In the genomic region with DNA sequence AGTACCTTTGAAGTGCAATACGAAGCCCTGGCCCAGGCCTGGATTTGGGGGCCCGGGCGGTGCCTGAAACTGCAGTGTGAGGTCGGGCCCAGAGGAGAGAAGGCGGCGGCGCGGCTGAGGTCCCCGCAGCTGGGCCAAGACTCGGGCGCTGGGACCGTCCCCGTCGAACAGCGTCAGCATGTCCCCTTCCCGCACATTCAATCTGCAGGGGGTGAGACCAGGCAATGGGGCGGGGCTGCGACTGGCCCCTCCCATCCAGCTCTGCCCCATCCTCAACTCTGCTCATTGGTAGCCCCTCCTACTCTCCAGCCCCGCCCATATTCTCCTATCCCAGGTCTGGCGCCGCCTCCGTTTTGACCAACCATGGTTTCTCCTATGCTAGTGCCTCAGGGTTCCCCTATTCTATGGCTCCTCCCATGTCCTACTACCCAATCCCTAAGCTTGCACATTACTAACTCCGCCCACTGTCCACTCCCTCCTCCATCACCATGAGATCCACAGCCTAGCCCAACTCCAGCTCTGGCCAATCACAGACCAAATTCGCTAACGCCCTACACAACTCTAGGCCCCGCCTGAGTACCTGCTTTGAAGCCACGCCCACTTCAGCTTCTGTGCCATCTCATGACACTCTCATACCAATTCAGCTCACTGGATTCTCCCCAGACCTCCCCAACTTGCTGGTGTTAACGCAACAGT, we compare ENCODE assay signal across 8 cellular contexts. TPM values are rescaled to one million over a fixed set of nuclear protein-coding genes. Genes with fewer than 3 reads are reported as not detected.
DNase-seq lines count a peak whose midpoint lies in the region; ATAC-seq and TF ChIP-seq lines count a peak whose summit lies in the region.

No MANE protein-coding gene starts in this region.

- H3K4me3 ChIP-seq in CD4-positive, CD25-positive, alpha-beta regulatory T cell (ENCODE audit: low read depth, low read length) = peak overlapping the region; percentile 31
- no peak overlapping the region for H3K4me3 ChIP-seq in foreskin fibroblast (ENCODE audit: low read depth in 1 of 2, low read length in 2 of 2)
- H3K4me3 ChIP-seq in tibial nerve = no peak overlapping the region

- no peak overlapping the region for H3K27ac ChIP-seq in CD4-positive, CD25-positive, alpha-beta regulatory T cell (ENCODE audit: insufficient read depth, low read length, poor library complexity, severe bottlenecking)
- H3K27ac ChIP-seq in tibial nerve = no peak overlapping the region

- peaks cover 0 to 19% (median 7%) of the 10 kb centered on the region in 4 donors for H3K4me1 Mint-ChIP-seq in CD4-positive, CD25-positive, alpha-beta regulatory T cell

- peaks cover 6% of the 10 kb centered on the region for H3K27me3 ChIP-seq in CD4-positive, CD25-positive, alpha-beta regulatory T cell (ENCODE audit: control insufficient read depth, insufficient read depth, low read length)
- H3K27me3 ChIP-seq in tibial nerve = peaks cover 3 to 66% of the 10 kb centered on the region in 2 donors

- no peak for TF ChIP-seq POLR2A in tibial nerve (IDR thresholded peaks at IDR 0.05)

- peak; percentile 43 to 44 for ATAC-seq in CD4-positive, CD25-positive, alpha-beta regulatory T cell (ENCODE audit: low read depth in 2 of 2)

- H3K27ac Mint-ChIP-seq in CD4-positive, CD25-positive, alpha-beta regulatory T cell = peak overlapping the region in 2 of 3 donors; percentile 31 to 39

- H3K4me3 Mint-ChIP-seq in CD4-positive, CD25-positive, alpha-beta regulatory T cell = peak overlapping the region in 3 of 4 donors; percentile 21 to 77 (median 69)

- H3K36me3 Mint-ChIP-seq in CD4-positive, CD25-positive, alpha-beta regulatory T cell = no peaks in the 10 kb centered on the region

- peak; percentile 25 to 71 (median 44) for DNase-seq in CD4-positive, CD25-positive, alpha-beta regulatory T cell
- DNase-seq in HT1080 (ENCODE audit: low read depth) = peak; percentile 12
- peak; percentile 16 to 18 for DNase-seq in activated CD4-positive, alpha-beta T cell treated with anti-CD3 and anti-CD28 coated beads, Interleukin-2, amount 50 U/mL, for 24 hours (ENCODE audit: low read depth in 1 of 2, low spot score in 1 of 2)
- peak; percentile 16 to 54 for DNase-seq in foreskin fibroblast
- DNase-seq in stimulated activated CD4-positive, alpha-beta T cell treated with anti-CD3 and anti-CD28 coated beads, Interleukin-1b, Interleukin-23, amount 100 ng/mL, for 4 hours (ENCODE audit: low read depth in 2 of 2) = peak; percentile 17 to 38
- DNase-seq in NCI-H2081 treated with DMSO at 0.1 percent for 48 hours (lab: John Stamatoyannopoulos, UW) = no peak
- no peak for DNase-seq in H4 (ENCODE audit: low spot score)
- no peak for DNase-seq in tibial nerve (ENCODE audit: low spot score in 2 of 2)

- WGBS in tibial nerve, 2 donors = 10 to 15% methylated on average over 19 to 28 of the region's 28 CpGs

- no peak for TF ChIP-seq EP300 in tibial nerve (IDR thresholded peaks at IDR 0.05)

- H3K27me3 Mint-ChIP-seq in CD4-positive, CD25-positive, alpha-beta regulatory T cell = peaks cover 53% of the 10 kb centered on the region

- H3K36me3 ChIP-seq in CD4-positive, CD25-positive, alpha-beta regulatory T cell (ENCODE audit: control insufficient read depth, insufficient read depth, low read length) = no peaks in the 10 kb centered on the region
- H3K36me3 ChIP-seq in tibial nerve = no peaks in the 10 kb centered on the region

- H3K4me1 ChIP-seq in CD4-positive, CD25-positive, alpha-beta regulatory T cell (ENCODE audit: control insufficient read depth, insufficient read depth, low read length, poor library complexity, severe bottlenecking) = peaks cover 16% of the 10 kb centered on the region
- H3K4me1 ChIP-seq in tibial nerve = peaks cover 0 to 14% (median 3%) of the 10 kb centered on the region in 4 donors

- peaks cover 0 to 2% (median 0%) of the 10 kb centered on the region in 7 donors for H3K9me3 Mint-ChIP-seq in CD4-positive, CD25-positive, alpha-beta regulatory T cell

- no peaks in the 10 kb centered on the region for H3K9me3 ChIP-seq in CD4-positive, CD25-positive, alpha-beta regulatory T cell (ENCODE audit: control insufficient read depth in 2 of 2, low read length in 2 of 2)
- H3K9me3 ChIP-seq in tibial nerve = no peaks in the 10 kb centered on the region

- TF ChIP-seq CTCF in foreskin fibroblast (IDR thresholded peaks at IDR 0.05; ENCODE audit: low read depth, low read length) (no peak), tibial nerve (IDR thresholded peaks at IDR 0.05) (no peak)

RNA-seq across cellular contexts. Expression of gene CDIPT, which starts 14.4 kb away (rescaled TPM):
- 47.7 TPM for total RNA-seq in CD4-positive, CD25-positive, alpha-beta regulatory T cell
- 100 to 1,000 TPM; 100 to 122 (median 108) TPM for polyA plus RNA-seq in CD4-positive, CD25-positive, alpha-beta regulatory T cell
- 77.2 and 80.9 TPM in 2 replicates for total RNA-seq in HT1080 (2014; rRNA removed; shearing (Covaris generic))
- polyA plus RNA-seq in HT1080 (2015; cell fraction: cytosol; rRNA removed) = 61.9 and 73.0 TPM in 2 replicates
- 47.6 and 56.4 TPM in 2 replicates for polyA plus RNA-seq in HT1080 (2015; cell fraction: nucleus; rRNA removed)
- 52.8 and 58.4 TPM in 2 replicates for total RNA-seq in H4 (2014; rRNA removed; shearing (Covaris generic))
- 100 to 1,000 TPM in 2 of 4 donors, 10 to 100 TPM in 2; 80.0 to 121 (median 94.8) TPM for total RNA-seq in tibial nerve

RNA-seq across cellular contexts. Expression of gene SEZ6L2, which starts 21.9 kb away (rescaled TPM):
- total RNA-seq in CD4-positive, CD25-positive, alpha-beta regulatory T cell = not detected
- polyA plus RNA-seq in CD4-positive, CD25-positive, alpha-beta regulatory T cell = not detected
- total RNA-seq in HT1080 (2014; rRNA removed; shearing (Covaris generic)) = 1.5 and 2.6 TPM in 2 replicates
- polyA plus RNA-seq in HT1080 (2015; cell fraction: cytosol; rRNA removed) = 10.6 and 12.0 TPM in 2 replicates
- 31.4 and 37.9 TPM in 2 replicates for polyA plus RNA-seq in HT1080 (2015; cell fraction: nucleus; rRNA removed)
- 6.8 and 10.0 TPM in 2 replicates for total RNA-seq in H4 (2014; rRNA removed; shearing (Covaris generic))
- 1 to 10 TPM in 2 of 4 donors, under 1 TPM in 2; 0.84 to 4.9 (median 1.3) TPM for total RNA-seq in tibial nerve

RNA-seq across cellular contexts. Expression of gene ASPHD1, which starts 22.9 kb away (rescaled TPM):
- total RNA-seq in CD4-positive, CD25-positive, alpha-beta regulatory T cell = not detected
- polyA plus RNA-seq in CD4-positive, CD25-positive, alpha-beta regulatory T cell = not detected
- total RNA-seq in HT1080 (2014; rRNA removed; shearing (Covaris generic)) = 3.8 and 9.3 TPM in 2 replicates
- 9.5 and 10.1 TPM in 2 replicates for polyA plus RNA-seq in HT1080 (2015; cell fraction: cytosol; rRNA removed)
- 8.1 and 9.0 TPM in 2 replicates for polyA plus RNA-seq in HT1080 (2015; cell fraction: nucleus; rRNA removed)
- 3.6 and 6.9 TPM in 2 replicates for total RNA-seq in H4 (2014; rRNA removed; shearing (Covaris generic))
- total RNA-seq in tibial nerve = 1 to 10 TPM in 3 of 4 donors, under 1 TPM in 1; 0.90 to 5.7 (median 3.9) TPM

RNA-seq across cellular contexts. Expression of gene KCTD13, which starts 48.6 kb away (rescaled TPM):
- total RNA-seq in CD4-positive, CD25-positive, alpha-beta regulatory T cell = 52.3 TPM
- polyA plus RNA-seq in CD4-positive, CD25-positive, alpha-beta regulatory T cell = 10 to 100 TPM in 2 of 4 donors, 1 to 10 TPM in 2; 7.0 to 12.8 (median 9.9) TPM
- 4.1 and 4.3 TPM in 2 replicates for total RNA-seq in HT1080 (2014; rRNA removed; shearing (Covaris generic))
- polyA plus RNA-seq in HT1080 (2015; cell fraction: cytosol; rRNA removed) = 12.6 and 13.9 TPM in 2 replicates
- polyA plus RNA-seq in HT1080 (2015; cell fraction: nucleus; rRNA removed) = 29.0 and 36.7 TPM in 2 replicates
- total RNA-seq in H4 (2014; rRNA removed; shearing (Covaris generic)) = 3.3 and 7.4 TPM in 2 replicates
- total RNA-seq in tibial nerve = 10 to 100 TPM; 31.0 to 81.0 (median 38.7) TPM

RNA-seq across cellular contexts. Expression of gene MVP, which starts 57.2 kb away (rescaled TPM):
- total RNA-seq in CD4-positive, CD25-positive, alpha-beta regulatory T cell = 163 TPM
- 100 to 1,000 TPM; 116 to 157 (median 133) TPM for polyA plus RNA-seq in CD4-positive, CD25-positive, alpha-beta regulatory T cell
- total RNA-seq in HT1080 (2014; rRNA removed; shearing (Covaris generic)) = 96.4 and 101 TPM in 2 replicates
- 62.6 and 63.6 TPM in 2 replicates for polyA plus RNA-seq in HT1080 (2015; cell fraction: cytosol; rRNA removed)
- polyA plus RNA-seq in HT1080 (2015; cell fraction: nucleus; rRNA removed) = 226 TPM in 2 replicates
- total RNA-seq in H4 (2014; rRNA removed; shearing (Covaris generic)) = 83.0 and 87.2 TPM in 2 replicates
- total RNA-seq in tibial nerve = 100 to 1,000 TPM; 113 to 247 (median 177) TPM

Comparison
In these comparisons a context has a peak if more than half of its experiments do, and no peak if none do; other contexts are left out.
1. DNase-seq: peak in CD4-positive, CD25-positive, alpha-beta regulatory T cell (3 of 3), HT1080 (single experiment), activated CD4-positive, alpha-beta T cell treated with anti-CD3 and anti-CD28 coated beads, Interleukin-2, amount 50 U/mL, for 24 hours (2 of 2), foreskin fibroblast (2 of 2) and stimulated activated CD4-positive, alpha-beta T cell treated with anti-CD3 and anti-CD28 coated beads, Interleukin-1b, Interleukin-23, amount 100 ng/mL, for 4 hours (2 of 2); none in NCI-H2081 treated with DMSO at 0.1 percent for 48 hours (single experiment), H4 (single experiment) and tibial nerve (0 of 2).